30 cellular contexts compared by ENCODE assay signal in the genomic region with DNA sequence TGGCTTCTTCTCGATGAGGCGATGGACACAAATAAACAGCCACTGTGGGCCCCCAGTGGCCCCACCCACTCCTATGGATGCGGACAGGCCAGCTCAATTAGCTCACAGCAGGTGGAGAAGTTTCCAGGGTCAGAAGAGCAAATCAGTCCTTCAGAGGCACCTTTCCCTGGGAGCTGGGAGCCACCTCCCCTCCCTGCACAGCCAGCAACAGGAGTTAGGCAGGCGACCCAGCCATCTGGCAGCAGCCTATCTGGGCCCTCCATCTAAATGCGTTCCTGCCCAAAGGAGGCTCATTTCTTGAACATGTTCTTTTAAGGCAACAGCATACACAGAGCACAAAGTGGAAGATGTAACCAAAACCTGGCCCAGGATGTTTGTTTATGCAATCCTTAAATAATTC.
"Had no signal": no experiment of that assay in that cellular context is flagged by ENCODE, and none has a peak within 500 bp of the region (broad histone marks: within the 10 kb centered on the region; RNA-seq: fewer than 3 reads in every experiment).

No MANE protein-coding gene starts in this region.

- H3K27ac Mint-ChIP-seq: activated B cell treated with CpG ODN at 0.5 μM for 24 hours; activated CD4-positive, alpha-beta T cell treated with anti-CD3 and anti-CD28 coated beads, Interleukin-2, amount 10 ng/mL, durations not matched to agents 24 days and 14 days; activated naive CD4-positive, alpha-beta T cell treated with anti-CD3 and anti-CD28 coated beads for 36 hours; activated naive CD8-positive, alpha-beta T cell; activated T-helper 17 cell treated with anti-CD3 and anti-CD28 coated beads, Interleukin-2, amount 50 U/mL, for 72 hours; T-helper 17 cell had no signal

- H3K4me1 Mint-ChIP-seq: activated B cell treated with CpG ODN at 0.5 μM for 24 hours; activated CD4-positive, alpha-beta T cell treated with anti-CD3 and anti-CD28 coated beads, Interleukin-2, amount 10 ng/mL, durations not matched to agents 24 days and 14 days; activated T-helper 17 cell treated with anti-CD3 and anti-CD28 coated beads, Interleukin-2, amount 50 U/mL, for 72 hours; central memory CD8-positive, alpha-beta T cell had no signal

- H3K27me3 Mint-ChIP-seq: activated B cell treated with CpG ODN at 0.5 μM for 24 hours; activated CD4-positive, alpha-beta T cell treated with anti-CD3 and anti-CD28 coated beads, Interleukin-2, amount 10 ng/mL, durations not matched to agents 24 days and 14 days; central memory CD8-positive, alpha-beta T cell had no signal

- ATAC-seq: activated T-cell treated with anti-CD3 and anti-CD28 coated beads, Interleukin-2, amount 50 U/mL, for 4 hours; activated T-helper 17 cell treated with anti-CD3 and anti-CD28 coated beads, Interleukin-2, amount 50 U/mL, for 72 hours; Panc1; Right ventricle myocardium inferior; T-helper 17 cell had no signal

- H3K9me3 Mint-ChIP-seq: activated B cell treated with CpG ODN at 0.5 μM for 24 hours; activated CD4-positive, alpha-beta T cell treated with anti-CD3 and anti-CD28 coated beads, Interleukin-2, amount 10 ng/mL, durations not matched to agents 24 days and 14 days; activated naive CD4-positive, alpha-beta T cell treated with anti-CD3 and anti-CD28 coated beads for 36 hours; activated T-cell treated with anti-CD3 and anti-CD28 coated beads, Interleukin-2, amount 50 U/mL, for 4 hours; activated T-helper 17 cell treated with anti-CD3 and anti-CD28 coated beads, Interleukin-2, amount 50 U/mL, for 72 hours; central memory CD8-positive, alpha-beta T cell had no signal

- H3K36me3 Mint-ChIP-seq: activated naive CD8-positive, alpha-beta T cell; brain had no signal

- H3K4me3 Mint-ChIP-seq: activated B cell treated with CpG ODN at 0.5 μM for 24 hours; activated CD4-positive, alpha-beta T cell treated with anti-CD3 and anti-CD28 coated beads, Interleukin-2, amount 10 ng/mL, durations not matched to agents 24 days and 14 days; activated naive CD4-positive, alpha-beta T cell treated with anti-CD3 and anti-CD28 coated beads for 36 hours; activated naive CD8-positive, alpha-beta T cell; activated T-cell treated with anti-CD3 and anti-CD28 coated beads, Interleukin-2, amount 50 U/mL, for 4 hours; activated T-helper 17 cell treated with anti-CD3 and anti-CD28 coated beads, Interleukin-2, amount 50 U/mL, for 72 hours; central memory CD8-positive, alpha-beta T cell; T-helper 17 cell had no signal

- DNase-seq: activated B cell treated with CpG ODN at 0.5 μM for 24 hours; activated CD4-positive, alpha-beta T cell treated with anti-CD3 and anti-CD28 coated beads for 1 hour; activated CD4-positive, alpha-beta T cell treated with anti-CD3 and anti-CD28 coated beads, Interleukin-2, amount 10 ng/mL, durations not matched to agents 24 days and 14 days; activated CD4-positive, alpha-beta T cell treated with anti-CD3 and anti-CD28 coated beads, Interleukin-2, amount 50 U/mL, for 48 hours; activated CD8-positive, alpha-beta memory T cell treated with anti-CD3 and anti-CD28 coated beads for 24 hours; activated gamma-delta T cell; activated naive CD4-positive, alpha-beta T cell treated with anti-CD3 and anti-CD28 coated beads for 36 hours; activated T-cell treated with anti-CD3 and anti-CD28 coated beads, Interleukin-2, amount 50 U/mL, for 4 hours; amygdala; Kasumi-1; KBM-7; NCI-H1105 treated with DMSO at 0.1 percent for 48 hours; NCI-H1436 treated with DMSO at 0.1 percent for 48 hours; NCI-H187; NCI-H2081; NCI-H345; NCI-H510A; NCI-H774; NK-92 treated with Interleukin-12 subunit alpha and Interleukin-12 subunit beta, amount 100 ng/mL, for 24 hours; OCI-M1; RPMI8226; SJCRH30; T-helper 17 cell; T-helper 9 cell had no signal
